ENCODE assay signal across 1 cellular context in the genomic region with DNA sequence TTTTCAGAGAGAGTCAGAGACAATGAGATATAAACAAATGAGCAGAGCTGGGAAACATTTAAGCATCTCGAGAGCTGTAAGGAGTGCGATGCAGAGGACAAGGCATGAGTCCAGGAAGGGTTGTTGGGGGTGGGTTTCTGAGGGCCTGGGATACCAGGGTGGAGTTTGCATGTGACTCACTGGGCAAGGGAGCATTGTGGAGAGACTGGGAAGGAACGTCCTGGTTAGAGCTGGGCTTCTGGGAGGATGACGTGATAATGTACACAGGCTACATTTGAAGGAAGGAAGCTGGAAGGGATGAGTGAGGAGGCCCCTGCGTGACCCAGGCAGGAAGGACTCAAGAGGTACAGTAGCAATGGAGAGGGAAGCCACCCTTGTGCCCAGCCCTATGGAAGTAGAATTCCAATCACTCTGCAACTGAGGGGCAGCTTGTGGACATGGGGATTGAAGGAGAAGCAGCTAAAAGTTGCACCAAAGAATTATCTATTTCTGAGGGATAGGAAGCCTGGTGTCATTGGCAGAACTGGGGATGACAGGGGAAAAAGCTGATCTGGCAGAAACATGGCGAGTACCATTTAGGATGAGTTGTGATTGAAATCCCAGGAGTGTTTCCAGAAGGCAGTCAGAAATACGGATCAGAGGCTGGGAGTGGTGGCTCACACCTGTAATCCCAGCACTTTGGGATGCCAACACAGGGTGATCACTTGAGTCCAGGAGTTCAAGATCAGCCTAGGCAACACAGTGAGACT.
TF ChIP-seq lines count a peak whose summit lies in the region.

No MANE protein-coding gene starts in this region.

TF ChIP-seq in endothelial cell of umbilical vein, 7 proteins besides CTCF, POLR2A, EP300 and RAD21 (continued from another document):
- TF ChIP-seq GATA2 (IDR thresholded peaks at IDR 0.05; ENCODE audit: insufficient read depth, insufficient read length, low read depth, low read length) (peak; percentile 47), JUN (IDR thresholded peaks at IDR 0.05; ENCODE audit: borderline replicate concordance, insufficient read depth, insufficient read length, low read depth) (peak; percentile 55), EZH2 (IDR thresholded peaks at IDR 0.05; ENCODE audit: borderline replicate concordance, low read depth, low read length, severe bottlenecking) (no peak), POLR2AphosphoS5 (IDR thresholded peaks at IDR 0.05; ENCODE audit: insufficient read depth, low read depth, low read length) (peak; percentile 85)
